In the genomic region with DNA sequence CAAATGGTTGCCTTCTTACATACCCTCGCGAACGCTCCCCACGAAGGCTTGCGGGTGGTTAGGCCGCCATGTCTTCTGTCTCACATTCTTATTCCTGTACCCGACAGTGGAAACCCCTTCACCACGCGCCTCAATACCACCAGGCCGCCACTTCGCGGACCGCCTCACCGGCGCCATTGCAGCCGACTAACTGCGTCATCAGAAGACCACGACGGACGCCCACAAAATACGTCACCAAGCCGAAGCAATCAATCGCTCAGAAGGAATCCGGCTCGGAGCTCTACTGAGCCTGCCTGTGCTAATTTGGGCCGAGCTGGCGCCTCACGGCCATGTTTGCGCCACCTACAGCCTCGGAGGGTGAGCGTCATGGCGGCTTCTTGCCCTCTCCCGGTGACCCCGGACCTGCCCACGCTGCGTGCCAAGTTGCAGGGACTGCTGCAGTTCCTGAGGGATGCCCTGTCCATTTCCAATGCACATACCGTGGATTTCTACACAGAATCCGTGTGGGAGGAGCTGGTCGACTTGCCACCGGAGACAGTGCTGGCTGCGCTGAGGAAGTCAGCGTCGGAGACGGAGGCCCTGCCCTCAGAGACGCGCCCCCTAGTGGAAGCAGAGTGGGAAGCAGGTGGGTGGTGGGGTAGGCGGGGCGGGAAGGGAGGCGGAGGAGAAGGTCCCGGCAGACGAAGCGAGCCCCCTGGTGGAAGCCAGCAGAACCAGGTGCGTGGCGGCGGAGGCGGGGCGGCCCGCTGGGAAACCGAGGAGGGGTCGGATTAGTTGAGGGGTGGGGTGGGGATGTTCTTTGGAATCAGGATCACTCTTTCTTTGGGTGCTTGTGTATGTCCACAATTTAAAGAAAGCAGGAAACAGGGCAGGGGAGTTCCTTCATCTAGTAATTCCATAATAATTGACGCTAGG, we compare ENCODE assay signal across 1 cellular context.
TF ChIP-seq lines count a peak whose summit lies in the region.

A gene with protein sequence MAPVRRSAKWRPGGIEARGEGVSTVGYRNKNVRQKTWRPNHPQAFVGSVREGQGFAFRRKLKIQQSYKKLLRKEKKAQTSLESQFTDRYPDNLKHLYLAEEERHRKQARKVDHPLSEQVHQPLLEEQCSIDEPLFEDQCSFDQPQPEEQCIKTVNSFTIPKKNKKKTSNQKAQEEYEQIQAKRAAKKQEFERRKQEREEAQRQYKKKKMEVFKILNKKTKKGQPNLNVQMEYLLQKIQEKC (minus strand): TSS at position 188 of the 915 bp plus-strand sequence. CDS start 11 bp downstream, at position 177.
A gene with protein sequence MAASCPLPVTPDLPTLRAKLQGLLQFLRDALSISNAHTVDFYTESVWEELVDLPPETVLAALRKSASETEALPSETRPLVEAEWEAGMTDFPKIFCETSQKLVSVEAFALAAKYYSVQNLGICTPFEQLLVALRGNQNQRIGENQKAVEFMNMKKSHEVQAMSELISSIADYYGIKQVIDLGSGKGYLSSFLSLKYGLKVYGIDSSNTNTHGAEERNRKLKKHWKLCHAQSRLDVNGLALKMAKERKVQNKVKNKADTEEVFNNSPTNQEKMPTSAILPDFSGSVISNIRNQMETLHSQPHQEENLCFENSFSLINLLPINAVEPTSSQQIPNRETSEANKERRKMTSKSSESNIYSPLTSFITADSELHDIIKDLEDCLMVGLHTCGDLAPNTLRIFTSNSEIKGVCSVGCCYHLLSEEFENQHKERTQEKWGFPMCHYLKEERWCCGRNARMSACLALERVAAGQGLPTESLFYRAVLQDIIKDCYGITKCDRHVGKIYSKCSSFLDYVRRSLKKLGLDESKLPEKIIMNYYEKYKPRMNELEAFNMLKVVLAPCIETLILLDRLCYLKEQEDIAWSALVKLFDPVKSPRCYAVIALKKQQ (plus strand): TSS at position 330 of the 915 bp plus-strand sequence. CDS start 37 bp downstream, at position 367.

TF ChIP-seq in K562, 482 proteins besides CTCF, POLR2A, EP300 and RAD21 (continued from another document and continues in another):
- TF ChIP-seq, protein P1, sequence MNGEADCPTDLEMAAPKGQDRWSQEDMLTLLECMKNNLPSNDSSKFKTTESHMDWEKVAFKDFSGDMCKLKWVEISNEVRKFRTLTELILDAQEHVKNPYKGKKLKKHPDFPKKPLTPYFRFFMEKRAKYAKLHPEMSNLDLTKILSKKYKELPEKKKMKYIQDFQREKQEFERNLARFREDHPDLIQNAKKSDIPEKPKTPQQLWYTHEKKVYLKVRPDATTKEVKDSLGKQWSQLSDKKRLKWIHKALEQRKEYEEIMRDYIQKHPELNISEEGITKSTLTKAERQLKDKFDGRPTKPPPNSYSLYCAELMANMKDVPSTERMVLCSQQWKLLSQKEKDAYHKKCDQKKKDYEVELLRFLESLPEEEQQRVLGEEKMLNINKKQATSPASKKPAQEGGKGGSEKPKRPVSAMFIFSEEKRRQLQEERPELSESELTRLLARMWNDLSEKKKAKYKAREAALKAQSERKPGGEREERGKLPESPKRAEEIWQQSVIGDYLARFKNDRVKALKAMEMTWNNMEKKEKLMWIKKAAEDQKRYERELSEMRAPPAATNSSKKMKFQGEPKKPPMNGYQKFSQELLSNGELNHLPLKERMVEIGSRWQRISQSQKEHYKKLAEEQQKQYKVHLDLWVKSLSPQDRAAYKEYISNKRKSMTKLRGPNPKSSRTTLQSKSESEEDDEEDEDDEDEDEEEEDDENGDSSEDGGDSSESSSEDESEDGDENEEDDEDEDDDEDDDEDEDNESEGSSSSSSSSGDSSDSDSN (IDR thresholded peaks at IDR 0.05; ENCODE audit: borderline replicate concordance in 1 of 2, low read depth in 2 of 2, low read length in 2 of 2): no peak
- TF ChIP-seq ZNF644 (tag; IDR thresholded peaks at IDR 0.05; ENCODE audit: low read depth) (no peak), NR2C2 (CRISPR knock-in tag; IDR thresholded peaks at IDR 0.05) (peak; percentile 87; the same call in 1 of the 2 replicates), NR2C2 (tag; IDR thresholded peaks at IDR 0.05) (peak; percentile 96), ESRRA (IDR thresholded peaks at IDR 0.05; ENCODE audit: borderline replicate concordance, low read depth) (peak; percentile 97), ZNF140 (CRISPR knock-in tag; IDR thresholded peaks at IDR 0.05) (no peak), DNMT1 (IDR thresholded peaks at IDR 0.05) (0 out of 2 replicates have a peak, but pooled peaks have one; percentile 24), ZNF57 (CRISPR knock-in tag; IDR thresholded peaks at IDR 0.05) (no peak), TARDBP (IDR thresholded peaks at IDR 0.05) (peak; percentile 78; the same call in 1 of the 2 replicates), POLR2H (tag; IDR thresholded peaks at IDR 0.05; ENCODE audit: low read depth) (peak; percentile 82), NELFE (IDR thresholded peaks at IDR 0.05; ENCODE audit: insufficient read depth, insufficient read length) (no peak), ELF1 (tag; IDR thresholded peaks at IDR 0.05) (peak; percentile 81), TAF9B (IDR thresholded peaks at IDR 0.05; ENCODE audit: partially characterized antibody) (peak; percentile 96), FOXP1 (CRISPR knock-in tag; IDR thresholded peaks at IDR 0.05) (peak; percentile 72; the same call in 1 of the 2 replicates), RBM15 (IDR thresholded peaks at IDR 0.05; ENCODE audit: insufficient read depth, low read length) (no peak), POLR2AphosphoS5 (IDR thresholded peaks at IDR 0.05; ENCODE audit: control insufficient read depth, insufficient read depth, low read depth, low read length) (peak; percentile 88), JUND (IDR thresholded peaks at IDR 0.05; ENCODE audit: borderline replicate concordance, low read depth, low read length) (peak; percentile 80), JUND (tag; IDR thresholded peaks at IDR 0.05; ENCODE audit: borderline replicate concordance, low read depth, low read length) (no peak; the same call in 1 of the 3 replicates), ZC3H11A (IDR thresholded peaks at IDR 0.05; ENCODE audit: low read depth, low read length) (no peak), NFYB (IDR thresholded peaks at IDR 0.05; ENCODE audit: extremely low read depth, insufficient read length) (no peak)
- TF ChIP-seq, protein P2, sequence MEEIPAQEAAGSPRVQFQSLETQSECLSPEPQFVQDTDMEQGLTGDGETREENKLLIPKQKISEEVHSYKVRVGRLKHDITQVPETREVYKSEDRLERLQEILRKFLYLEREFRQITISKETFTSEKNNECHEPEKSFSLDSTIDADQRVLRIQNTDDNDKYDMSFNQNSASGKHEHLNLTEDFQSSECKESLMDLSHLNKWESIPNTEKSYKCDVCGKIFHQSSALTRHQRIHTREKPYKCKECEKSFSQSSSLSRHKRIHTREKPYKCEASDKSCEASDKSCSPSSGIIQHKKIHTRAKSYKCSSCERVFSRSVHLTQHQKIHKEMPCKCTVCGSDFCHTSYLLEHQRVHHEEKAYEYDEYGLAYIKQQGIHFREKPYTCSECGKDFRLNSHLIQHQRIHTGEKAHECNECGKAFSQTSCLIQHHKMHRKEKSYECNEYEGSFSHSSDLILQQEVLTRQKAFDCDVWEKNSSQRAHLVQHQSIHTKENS (CRISPR knock-in tag; IDR thresholded peaks at IDR 0.05): no peak
- TF ChIP-seq, protein P3, sequence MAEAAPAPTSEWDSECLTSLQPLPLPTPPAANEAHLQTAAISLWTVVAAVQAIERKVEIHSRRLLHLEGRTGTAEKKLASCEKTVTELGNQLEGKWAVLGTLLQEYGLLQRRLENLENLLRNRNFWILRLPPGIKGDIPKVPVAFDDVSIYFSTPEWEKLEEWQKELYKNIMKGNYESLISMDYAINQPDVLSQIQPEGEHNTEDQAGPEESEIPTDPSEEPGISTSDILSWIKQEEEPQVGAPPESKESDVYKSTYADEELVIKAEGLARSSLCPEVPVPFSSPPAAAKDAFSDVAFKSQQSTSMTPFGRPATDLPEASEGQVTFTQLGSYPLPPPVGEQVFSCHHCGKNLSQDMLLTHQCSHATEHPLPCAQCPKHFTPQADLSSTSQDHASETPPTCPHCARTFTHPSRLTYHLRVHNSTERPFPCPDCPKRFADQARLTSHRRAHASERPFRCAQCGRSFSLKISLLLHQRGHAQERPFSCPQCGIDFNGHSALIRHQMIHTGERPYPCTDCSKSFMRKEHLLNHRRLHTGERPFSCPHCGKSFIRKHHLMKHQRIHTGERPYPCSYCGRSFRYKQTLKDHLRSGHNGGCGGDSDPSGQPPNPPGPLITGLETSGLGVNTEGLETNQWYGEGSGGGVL (CRISPR knock-in tag; IDR thresholded peaks at IDR 0.05): no peak
- TF ChIP-seq, protein P4, sequence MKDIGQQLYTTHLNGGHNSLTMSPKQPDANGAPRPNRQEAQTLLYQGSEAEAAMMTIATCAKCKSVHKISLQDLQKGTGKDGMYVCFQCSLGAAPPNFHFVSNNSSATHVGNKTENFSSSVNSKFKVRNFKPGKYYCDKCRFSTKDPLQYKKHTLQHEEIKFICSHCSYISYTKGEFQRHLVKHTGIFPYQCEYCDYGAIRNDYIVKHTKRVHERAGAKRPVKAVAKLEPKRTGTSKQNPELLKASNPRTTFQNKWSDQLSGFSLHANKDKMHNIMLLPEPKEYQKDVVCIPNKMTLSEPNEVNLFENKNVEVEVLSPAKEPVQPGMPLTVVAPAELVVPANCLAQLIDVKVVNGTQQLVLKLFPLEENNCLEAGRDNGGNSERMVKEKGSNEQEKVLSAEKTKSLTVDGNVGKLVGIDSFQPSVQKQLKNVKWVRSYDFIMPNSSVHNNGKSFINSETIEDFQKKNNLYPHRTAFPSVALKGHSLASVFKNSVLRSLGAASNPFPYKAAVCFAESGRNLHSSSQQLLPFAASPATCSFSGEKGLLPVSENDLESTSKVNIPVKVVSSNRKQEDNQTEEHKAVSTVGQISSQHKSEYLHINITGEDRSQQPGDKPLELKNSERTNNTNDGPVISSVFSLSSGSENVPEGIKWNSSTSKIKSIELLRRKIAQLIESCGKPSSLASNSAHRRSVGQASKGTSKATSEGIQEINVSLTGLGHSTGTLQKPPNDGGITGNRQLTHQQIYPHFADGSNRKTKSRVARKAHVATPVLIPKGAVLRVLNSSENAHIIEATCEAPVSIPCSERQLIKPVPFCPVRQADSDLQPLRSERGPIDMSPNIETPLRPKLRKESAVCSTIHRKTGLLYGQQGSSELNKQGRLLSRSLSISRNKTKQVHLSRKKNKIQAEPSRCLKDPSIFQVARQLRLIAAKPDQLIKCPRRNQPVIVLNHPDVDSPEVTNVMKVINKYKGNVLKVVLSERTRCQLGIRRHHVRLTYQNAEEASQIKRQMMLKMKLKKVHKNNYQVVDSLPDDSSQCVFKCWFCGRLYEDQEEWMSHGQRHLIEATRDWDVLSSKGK (CRISPR knock-in tag; IDR thresholded peaks at IDR 0.05): no peak
- TF ChIP-seq, protein P5, sequence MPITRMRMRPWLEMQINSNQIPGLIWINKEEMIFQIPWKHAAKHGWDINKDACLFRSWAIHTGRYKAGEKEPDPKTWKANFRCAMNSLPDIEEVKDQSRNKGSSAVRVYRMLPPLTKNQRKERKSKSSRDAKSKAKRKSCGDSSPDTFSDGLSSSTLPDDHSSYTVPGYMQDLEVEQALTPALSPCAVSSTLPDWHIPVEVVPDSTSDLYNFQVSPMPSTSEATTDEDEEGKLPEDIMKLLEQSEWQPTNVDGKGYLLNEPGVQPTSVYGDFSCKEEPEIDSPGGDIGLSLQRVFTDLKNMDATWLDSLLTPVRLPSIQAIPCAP (CRISPR knock-in tag; IDR thresholded peaks at IDR 0.05; ENCODE audit: borderline replicate concordance): no peak
- TF ChIP-seq, protein P6, sequence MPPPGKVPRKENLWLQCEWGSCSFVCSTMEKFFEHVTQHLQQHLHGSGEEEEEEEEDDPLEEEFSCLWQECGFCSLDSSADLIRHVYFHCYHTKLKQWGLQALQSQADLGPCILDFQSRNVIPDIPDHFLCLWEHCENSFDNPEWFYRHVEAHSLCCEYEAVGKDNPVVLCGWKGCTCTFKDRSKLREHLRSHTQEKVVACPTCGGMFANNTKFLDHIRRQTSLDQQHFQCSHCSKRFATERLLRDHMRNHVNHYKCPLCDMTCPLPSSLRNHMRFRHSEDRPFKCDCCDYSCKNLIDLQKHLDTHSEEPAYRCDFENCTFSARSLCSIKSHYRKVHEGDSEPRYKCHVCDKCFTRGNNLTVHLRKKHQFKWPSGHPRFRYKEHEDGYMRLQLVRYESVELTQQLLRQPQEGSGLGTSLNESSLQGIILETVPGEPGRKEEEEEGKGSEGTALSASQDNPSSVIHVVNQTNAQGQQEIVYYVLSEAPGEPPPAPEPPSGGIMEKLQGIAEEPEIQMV (tag; conservative IDR thresholded peaks at IDR 0.05; ENCODE audit: low read depth): peak; percentile 56; the same call in 1 of the 2 replicates
- TF ChIP-seq, protein P7, sequence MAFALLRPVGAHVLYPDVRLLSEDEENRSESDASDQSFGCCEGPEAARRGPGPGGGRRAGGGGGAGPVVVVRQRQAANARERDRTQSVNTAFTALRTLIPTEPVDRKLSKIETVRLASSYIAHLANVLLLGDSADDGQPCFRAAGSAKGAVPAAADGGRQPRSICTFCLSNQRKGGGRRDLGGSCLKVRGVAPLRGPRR (CRISPR knock-in tag; IDR thresholded peaks at IDR 0.05): no peak
- TF ChIP-seq, protein P8, sequence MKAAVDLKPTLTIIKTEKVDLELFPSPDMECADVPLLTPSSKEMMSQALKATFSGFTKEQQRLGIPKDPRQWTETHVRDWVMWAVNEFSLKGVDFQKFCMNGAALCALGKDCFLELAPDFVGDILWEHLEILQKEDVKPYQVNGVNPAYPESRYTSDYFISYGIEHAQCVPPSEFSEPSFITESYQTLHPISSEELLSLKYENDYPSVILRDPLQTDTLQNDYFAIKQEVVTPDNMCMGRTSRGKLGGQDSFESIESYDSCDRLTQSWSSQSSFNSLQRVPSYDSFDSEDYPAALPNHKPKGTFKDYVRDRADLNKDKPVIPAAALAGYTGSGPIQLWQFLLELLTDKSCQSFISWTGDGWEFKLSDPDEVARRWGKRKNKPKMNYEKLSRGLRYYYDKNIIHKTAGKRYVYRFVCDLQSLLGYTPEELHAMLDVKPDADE (conservative IDR thresholded peaks at IDR 0.05; ENCODE audit: control insufficient read depth, low read depth, low read length): peak; percentile 92
- TF ChIP-seq, protein P9, sequence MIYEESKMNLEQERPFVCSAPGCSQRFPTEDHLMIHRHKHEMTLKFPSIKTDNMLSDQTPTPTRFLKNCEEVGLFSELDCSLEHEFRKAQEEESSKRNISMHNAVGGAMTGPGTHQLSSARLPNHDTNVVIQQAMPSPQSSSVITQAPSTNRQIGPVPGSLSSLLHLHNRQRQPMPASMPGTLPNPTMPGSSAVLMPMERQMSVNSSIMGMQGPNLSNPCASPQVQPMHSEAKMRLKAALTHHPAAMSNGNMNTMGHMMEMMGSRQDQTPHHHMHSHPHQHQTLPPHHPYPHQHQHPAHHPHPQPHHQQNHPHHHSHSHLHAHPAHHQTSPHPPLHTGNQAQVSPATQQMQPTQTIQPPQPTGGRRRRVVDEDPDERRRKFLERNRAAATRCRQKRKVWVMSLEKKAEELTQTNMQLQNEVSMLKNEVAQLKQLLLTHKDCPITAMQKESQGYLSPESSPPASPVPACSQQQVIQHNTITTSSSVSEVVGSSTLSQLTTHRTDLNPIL (CRISPR knock-in tag; IDR thresholded peaks at IDR 0.05): no peak
- TF ChIP-seq, protein P10, sequence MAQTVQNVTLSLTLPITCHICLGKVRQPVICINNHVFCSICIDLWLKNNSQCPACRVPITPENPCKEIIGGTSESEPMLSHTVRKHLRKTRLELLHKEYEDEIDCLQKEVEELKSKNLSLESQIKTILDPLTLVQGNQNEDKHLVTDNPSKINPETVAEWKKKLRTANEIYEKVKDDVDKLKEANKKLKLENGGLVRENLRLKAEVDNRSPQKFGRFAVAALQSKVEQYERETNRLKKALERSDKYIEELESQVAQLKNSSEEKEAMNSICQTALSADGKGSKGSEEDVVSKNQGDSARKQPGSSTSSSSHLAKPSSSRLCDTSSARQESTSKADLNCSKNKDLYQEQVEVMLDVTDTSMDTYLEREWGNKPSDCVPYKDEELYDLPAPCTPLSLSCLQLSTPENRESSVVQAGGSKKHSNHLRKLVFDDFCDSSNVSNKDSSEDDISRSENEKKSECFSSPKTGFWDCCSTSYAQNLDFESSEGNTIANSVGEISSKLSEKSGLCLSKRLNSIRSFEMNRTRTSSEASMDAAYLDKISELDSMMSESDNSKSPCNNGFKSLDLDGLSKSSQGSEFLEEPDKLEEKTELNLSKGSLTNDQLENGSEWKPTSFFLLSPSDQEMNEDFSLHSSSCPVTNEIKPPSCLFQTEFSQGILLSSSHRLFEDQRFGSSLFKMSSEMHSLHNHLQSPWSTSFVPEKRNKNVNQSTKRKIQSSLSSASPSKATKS (CRISPR knock-in tag; IDR thresholded peaks at IDR 0.05): no peak
